8 cellular contexts compared by ENCODE assay signal in the genomic region with DNA sequence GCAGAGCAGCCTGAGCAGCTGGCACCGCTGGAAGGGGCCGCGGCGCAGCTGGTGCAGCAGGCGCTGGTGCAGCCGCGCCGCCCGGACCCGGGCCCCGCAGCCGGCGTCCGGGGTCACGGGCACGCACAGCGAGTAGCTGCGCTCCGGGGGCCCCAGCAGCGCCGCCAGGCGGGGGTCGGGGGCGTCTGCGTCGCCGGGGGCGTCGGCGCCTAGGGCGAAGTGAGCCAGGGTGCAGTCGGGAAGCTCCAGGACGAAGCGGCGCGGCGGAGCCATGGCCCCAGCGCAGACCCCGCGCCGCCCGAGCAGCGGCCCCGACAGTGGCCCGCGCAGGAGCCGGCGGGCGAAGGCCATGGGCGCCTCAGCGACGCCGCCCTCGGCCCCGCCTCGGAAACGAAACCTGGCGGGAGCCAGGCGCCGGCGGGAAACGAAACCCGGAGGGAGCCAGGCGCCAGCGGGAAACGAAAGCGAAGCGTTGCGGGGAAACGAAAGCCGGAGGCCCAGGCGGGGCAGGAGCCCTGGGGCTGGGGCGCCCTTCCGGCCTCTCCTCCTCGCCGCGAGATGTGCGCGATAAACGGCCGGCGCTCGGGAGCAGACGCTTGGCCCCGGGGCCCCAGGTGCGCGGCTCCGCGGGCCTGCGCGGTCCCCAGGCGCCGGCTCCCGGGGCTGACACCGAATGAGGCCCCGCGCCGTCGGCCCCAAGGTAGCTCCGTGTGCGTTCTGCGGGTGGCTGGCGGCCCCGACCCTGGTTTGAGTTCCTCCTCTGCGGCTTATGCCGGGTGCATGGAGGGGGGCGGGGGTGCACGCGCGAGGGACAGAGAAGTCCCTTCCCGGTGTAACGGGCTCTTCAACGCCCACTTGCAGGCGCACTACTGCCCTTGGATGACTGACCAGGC. TPM values are rescaled to one million over a fixed set of nuclear protein-coding genes. Genes with fewer than 3 reads are reported as not detected.
A peak's percentile ranks its signal among the peaks of the same experiment; 100 is the strongest.
DNase-seq lines count a peak whose midpoint lies in the region; ATAC-seq and TF ChIP-seq lines count a peak whose summit lies in the region.

A gene with protein sequence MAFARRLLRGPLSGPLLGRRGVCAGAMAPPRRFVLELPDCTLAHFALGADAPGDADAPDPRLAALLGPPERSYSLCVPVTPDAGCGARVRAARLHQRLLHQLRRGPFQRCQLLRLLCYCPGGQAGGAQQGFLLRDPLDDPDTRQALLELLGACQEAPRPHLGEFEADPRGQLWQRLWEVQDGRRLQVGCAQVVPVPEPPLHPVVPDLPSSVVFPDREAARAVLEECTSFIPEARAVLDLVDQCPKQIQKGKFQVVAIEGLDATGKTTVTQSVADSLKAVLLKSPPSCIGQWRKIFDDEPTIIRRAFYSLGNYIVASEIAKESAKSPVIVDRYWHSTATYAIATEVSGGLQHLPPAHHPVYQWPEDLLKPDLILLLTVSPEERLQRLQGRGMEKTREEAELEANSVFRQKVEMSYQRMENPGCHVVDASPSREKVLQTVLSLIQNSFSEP (minus strand): TSS at position 562 of the 893 bp plus-strand sequence. CDS start 211 bp downstream, at position 351.

- H3K4me3 ChIP-seq in skeletal muscle satellite cell (ENCODE audit: low read length), result peak within 1 kb of the TSS; percentile 75

- peaks cover 8% of the 10 kb centered on the region for H3K4me1 ChIP-seq in skeletal muscle satellite cell (ENCODE audit: control insufficient read depth, insufficient read depth, low read length)

- no peak for TF ChIP-seq RAD21 in Ishikawa (IDR thresholded peaks at IDR 0.05; ENCODE audit: low read depth)

- peak; percentile 69 for ATAC-seq in GM21529 (IDR thresholded peaks at IDR 0.05; ENCODE audit: unreplicated experiment)
- peak; percentile 78 for ATAC-seq in T-helper 17 cell

- H3K36me3 Mint-ChIP-seq in T-helper 17 cell (ENCODE audit: low read depth), result peaks cover 11% of the 10 kb centered on the region

- H3K9me3 ChIP-seq in T-helper 17 cell (ENCODE audit: control insufficient read depth, low read length, poor library complexity, severe bottlenecking), result no peaks in the 10 kb centered on the region
- no peaks in the 10 kb centered on the region for H3K9me3 ChIP-seq in skeletal muscle satellite cell (replicated peaks; ENCODE audit: low read length)

- TF ChIP-seq EP300 in Ishikawa (IDR thresholded peaks at IDR 0.05; ENCODE audit: borderline replicate concordance), result no peak

- H3K4me1 Mint-ChIP-seq in T-helper 17 cell, result peaks cover 9% of the 10 kb centered on the region

- H3K27me3 ChIP-seq in skeletal muscle satellite cell (ENCODE audit: control insufficient read depth, insufficient read depth, low read length), result peaks cover 36% of the 10 kb centered on the region

- peak within 1 kb of the TSS; percentile 84 for H3K4me2 ChIP-seq in skeletal muscle satellite cell (ENCODE audit: low read length)

- peak within 1 kb of the TSS; percentile 96 for H3K27ac Mint-ChIP-seq in T-helper 17 cell

- no peak within 1 kb of the TSS for H3K9ac ChIP-seq in skeletal muscle satellite cell (ENCODE audit: low read depth, low read length)

- H3K36me3 ChIP-seq in skeletal muscle satellite cell (ENCODE audit: insufficient read depth, low read length), result no peaks in the 10 kb centered on the region

- DNase-seq in GM03348 (ENCODE audit: low spot score) (peak; percentile 81), T-helper 17 cell (peak; percentile 54 to 63 (median 61)), amygdala (lab: John Stamatoyannopoulos, UW) (peak in 29 of 56 donors; percentile 5 to 66 (median 41)), hypothalamus (lab: John Stamatoyannopoulos, UW) (peak in 34 of 51 donors; percentile 8 to 70 (median 45)), DMS114 treated with DMSO at 0.1 percent for 48 hours (lab: John Stamatoyannopoulos, UW; ENCODE audit: unreplicated experiment) (no peak)

- no peaks in the 10 kb centered on the region for H3K27me3 Mint-ChIP-seq in T-helper 17 cell

- peak within 1 kb of the TSS; percentile 100 for H3K4me3 Mint-ChIP-seq in T-helper 17 cell

TF ChIP-seq in Ishikawa, 13 proteins besides CTCF, POLR2A, EP300 and RAD21:
- TF ChIP-seq TAF1 (IDR thresholded peaks at IDR 0.05; ENCODE audit: low read depth), result no peak
- TF ChIP-seq, protein P1, sequence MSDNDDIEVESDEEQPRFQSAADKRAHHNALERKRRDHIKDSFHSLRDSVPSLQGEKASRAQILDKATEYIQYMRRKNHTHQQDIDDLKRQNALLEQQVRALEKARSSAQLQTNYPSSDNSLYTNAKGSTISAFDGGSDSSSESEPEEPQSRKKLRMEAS (IDR thresholded peaks at IDR 0.05), result peak; percentile 82

RNA-seq across cellular contexts. Expression of the gene that starts here (rescaled TPM):
- total RNA-seq in T-helper 17 cell, result 1 to 10 TPM; 5.3 to 5.9 TPM
- 0.44 and 1.0 TPM in 2 replicates for total RNA-seq in skeletal muscle satellite cell (2012; rRNA removed)
